In genomic region chr17:50055426-50056216, GRCh38 we compare ENCODE assay signal across 1 cellular context.
A peak's percentile ranks its signal among the peaks of the same experiment; 100 is the strongest.
TF ChIP-seq lines count a peak whose summit lies in the region.

Gene ITGA3 (plus strand): TSS chr17:50056110. CDS start chr17:50056440, 330 bp downstream.

TF ChIP-seq in HEK293, 187 proteins besides CTCF, POLR2A, EP300 and RAD21 (continued from another document):
- no peak for TF ChIP-seq ZNF280D (tag by site-specific recombination; IDR thresholded peaks at IDR 0.05)
- no peak for TF ChIP-seq HOXA7 (CRISPR knock-in tag; IDR thresholded peaks at IDR 0.05; ENCODE audit: borderline replicate concordance)
- TF ChIP-seq ZNF239 (tag by site-specific recombination; IDR thresholded peaks at IDR 0.05): no peak
- peak; percentile 64 for TF ChIP-seq ZEB2 (tag by site-specific recombination; IDR thresholded peaks at IDR 0.05)
- no peak for TF ChIP-seq ZNF544 (tag by site-specific recombination; IDR thresholded peaks at IDR 0.05)
- TF ChIP-seq ZNF248 (tag by site-specific recombination; IDR thresholded peaks at IDR 0.05): no peak
- no peak for TF ChIP-seq ZNF658 (tag by site-specific recombination; IDR thresholded peaks at IDR 0.05)
- TF ChIP-seq SCRT1 (tag by site-specific recombination; IDR thresholded peaks at IDR 0.05; ENCODE audit: borderline replicate concordance): peak; percentile 68; the same call in 1 of the 2 replicates
- TF ChIP-seq ZNF549 (tag by site-specific recombination; IDR thresholded peaks at IDR 0.05): no peak
- TF ChIP-seq ZNF501 (tag by site-specific recombination; IDR thresholded peaks at IDR 0.05): 0 out of 2 replicates have a peak, but pooled peaks have one; percentile 19
- TF ChIP-seq GLIS1 (tag by site-specific recombination; IDR thresholded peaks at IDR 0.05): peak; percentile 79
- TF ChIP-seq ZNF704 (tag by site-specific recombination; IDR thresholded peaks at IDR 0.05): no peak
- TF ChIP-seq ZNF214 (tag by site-specific recombination; IDR thresholded peaks at IDR 0.05; ENCODE audit: borderline replicate concordance): no peak
- no peak for TF ChIP-seq ZNF121 (tag by site-specific recombination; IDR thresholded peaks at IDR 0.05)
- peak; percentile 95 for TF ChIP-seq PATZ1 (tag by site-specific recombination; IDR thresholded peaks at IDR 0.05)
- peak; percentile 63 for TF ChIP-seq FEZF1 (tag by site-specific recombination; IDR thresholded peaks at IDR 0.05)
- no peak for TF ChIP-seq ZNF600 (tag by site-specific recombination; IDR thresholded peaks at IDR 0.05)
- TF ChIP-seq ZNF394 (tag by site-specific recombination; IDR thresholded peaks at IDR 0.05; ENCODE audit: borderline replicate concordance): peak; percentile 25; the same call in 1 of the 2 replicates
- peak; percentile 89 for TF ChIP-seq ZNF449 (tag by site-specific recombination; IDR thresholded peaks at IDR 0.05)
- TF ChIP-seq PRDM1 (tag by site-specific recombination; IDR thresholded peaks at IDR 0.05): peak; percentile 15; the same call in 1 of the 2 replicates
- no peak for TF ChIP-seq ZNF521 (tag by site-specific recombination; IDR thresholded peaks at IDR 0.05)
- peak; percentile 69; the same call in 1 of the 2 replicates for TF ChIP-seq KLF10 (tag by site-specific recombination; IDR thresholded peaks at IDR 0.05)
- TF ChIP-seq ZXDB (tag by site-specific recombination; IDR thresholded peaks at IDR 0.05): peak; percentile 15; the same call in 1 of the 2 replicates
- TF ChIP-seq ZNF510 (tag by site-specific recombination; IDR thresholded peaks at IDR 0.05; ENCODE audit: insufficient replicate concordance): no peak
- TF ChIP-seq KLF16 (tag by site-specific recombination; IDR thresholded peaks at IDR 0.05): peak; percentile 66; the same call in 1 of the 2 replicates
- no peak for TF ChIP-seq YY2 (tag by site-specific recombination; IDR thresholded peaks at IDR 0.05)
- TF ChIP-seq ZNF488 (tag by site-specific recombination; IDR thresholded peaks at IDR 0.05): no peak
- peak; percentile 97 for TF ChIP-seq ZFP69B (tag by site-specific recombination; IDR thresholded peaks at IDR 0.05)
- TF ChIP-seq ZNF654 (tag by site-specific recombination; IDR thresholded peaks at IDR 0.05; ENCODE audit: low read depth): no peak
- no peak for TF ChIP-seq ZNF391 (tag by site-specific recombination; IDR thresholded peaks at IDR 0.05; ENCODE audit: borderline replicate concordance, low read depth)
- TF ChIP-seq RBAK (tag by site-specific recombination; IDR thresholded peaks at IDR 0.05): no peak
- TF ChIP-seq ZBTB11 (tag by site-specific recombination; conservative IDR thresholded peaks at IDR 0.05; ENCODE audit: low read depth): peak; percentile 40
- TF ChIP-seq ZNF311 (tag by site-specific recombination; IDR thresholded peaks at IDR 0.05; ENCODE audit: borderline replicate concordance): no peak
- TF ChIP-seq ZNF660 (tag by site-specific recombination; IDR thresholded peaks at IDR 0.05): no peak
- no peak for TF ChIP-seq GLI2 (tag by site-specific recombination; IDR thresholded peaks at IDR 0.05; ENCODE audit: borderline replicate concordance, low read depth)
- TF ChIP-seq ZBTB21 (tag by site-specific recombination; IDR thresholded peaks at IDR 0.05): no peak
- no peak for TF ChIP-seq ZNF157 (tag by site-specific recombination; IDR thresholded peaks at IDR 0.05)
- TF ChIP-seq GFI1B (tag by site-specific recombination; IDR thresholded peaks at IDR 0.05): 0 out of 2 replicates have a peak, but pooled peaks have one; percentile 25
- TF ChIP-seq ZNF23 (tag by site-specific recombination; IDR thresholded peaks at IDR 0.05; ENCODE audit: borderline replicate concordance): no peak
- no peak; the same call in 1 of the 2 replicates for TF ChIP-seq ZNF2 (tag by site-specific recombination; IDR thresholded peaks at IDR 0.05)
- no peak for TF ChIP-seq ZNF571 (tag by site-specific recombination; IDR thresholded peaks at IDR 0.05)
- peak; percentile 96 for TF ChIP-seq SP3 (tag by site-specific recombination; IDR thresholded peaks at IDR 0.05)
- TF ChIP-seq ZFP37 (tag by site-specific recombination; IDR thresholded peaks at IDR 0.05): no peak
- TF ChIP-seq AEBP2 (tag by site-specific recombination; IDR thresholded peaks at IDR 0.05; ENCODE audit: borderline replicate concordance): no peak
- TF ChIP-seq ZNF580 (tag by site-specific recombination; IDR thresholded peaks at IDR 0.05): no peak
- no peak for TF ChIP-seq MYNN (tag by site-specific recombination; IDR thresholded peaks at IDR 0.05; ENCODE audit: borderline replicate concordance)
- peak; percentile 53 for TF ChIP-seq ZBTB8A (tag by site-specific recombination; IDR thresholded peaks at IDR 0.05)
- no peak for TF ChIP-seq ZNF560 (tag by site-specific recombination; IDR thresholded peaks at IDR 0.05; ENCODE audit: borderline replicate concordance)
- TF ChIP-seq ZNF112 (tag by site-specific recombination; IDR thresholded peaks at IDR 0.05): no peak
